In the genomic region with DNA sequence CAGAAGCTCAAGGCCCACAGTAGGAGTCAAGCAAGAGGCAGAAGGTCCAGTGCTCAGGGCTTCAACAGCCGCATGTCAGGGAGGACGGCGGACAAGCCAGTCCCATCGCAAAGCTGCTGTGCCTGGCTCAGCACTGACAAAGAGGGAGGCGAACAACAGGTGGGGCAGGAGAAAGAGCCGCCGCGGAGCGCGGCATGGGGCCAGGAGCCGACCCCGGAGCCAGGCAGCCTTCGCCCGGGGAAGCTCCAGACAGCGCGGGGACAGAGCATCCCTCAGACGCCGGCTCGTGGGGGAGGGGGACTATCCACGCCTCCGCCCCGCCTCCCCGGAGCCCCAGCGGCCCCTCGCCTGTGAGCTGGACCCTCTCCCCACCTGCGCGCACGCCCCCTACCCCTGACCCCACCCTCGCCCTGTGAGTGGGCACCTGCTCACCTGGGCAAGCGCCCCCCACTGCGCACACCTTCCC, we compare ENCODE assay signal across 8 cellular contexts. TPM values are rescaled to one million over a fixed set of nuclear protein-coding genes. Genes with fewer than 3 reads are reported as not detected.
DNase-seq lines count a peak whose midpoint lies in the region; TF ChIP-seq lines count a peak whose summit lies in the region.

No MANE protein-coding gene starts in this region.

- H3K36me3 ChIP-seq in ES-I3 (ENCODE audit: insufficient read depth, low read length) (peaks cover 20% of the 10 kb centered on the region), ectodermal cell (ENCODE audit: control insufficient read depth, insufficient read depth, low read length) (peaks cover 35% of the 10 kb centered on the region), mesodermal cell (ENCODE audit: control insufficient read depth, insufficient read depth, low read length) (peaks cover 48% of the 10 kb centered on the region), suprapubic skin (peaks cover 12% of the 10 kb centered on the region)

- peak; percentile 64 for DNase-seq in HuH-7.5 (ENCODE audit: low spot score)
- DNase-seq in activated CD4-positive, alpha-beta T cell treated with anti-CD3 and anti-CD28 coated beads for 48 hours = peak; percentile 50
- peak in 1 of 2 donors; percentile 80 for DNase-seq in suprapubic skin (ENCODE audit: low spot score in 2 of 2)
- no peak for DNase-seq in inferior parietal cortex (ENCODE audit: extremely low spot score)
- DNase-seq in DMS114 treated with DMSO at 0.1 percent for 48 hours (lab: John Stamatoyannopoulos, UW; ENCODE audit: unreplicated experiment) = no peak

- no peak for TF ChIP-seq POLR2A in suprapubic skin (IDR thresholded peaks at IDR 0.05)

- H3K27ac ChIP-seq in ectodermal cell (ENCODE audit: insufficient read depth, low read depth, low read length, poor library complexity, severe bottlenecking) = peak overlapping the region; percentile 88
- peak overlapping the region; percentile 77 for H3K27ac ChIP-seq in mesodermal cell (ENCODE audit: low read depth, low read length, severe bottlenecking)
- peak overlapping the region; percentile 84 for H3K27ac ChIP-seq in suprapubic skin

- H3K9me3 ChIP-seq in ES-I3 (ENCODE audit: control insufficient read depth, insufficient read depth, low read length) (peaks cover 5% of the 10 kb centered on the region), ectodermal cell (ENCODE audit: control insufficient read depth, low read length) (no peaks in the 10 kb centered on the region), mesodermal cell (ENCODE audit: control insufficient read depth, low read length) (peaks cover 7% of the 10 kb centered on the region), suprapubic skin (no peaks in the 10 kb centered on the region)

- TF ChIP-seq EP300 in suprapubic skin (IDR thresholded peaks at IDR 0.05) = no peak

- WGBS in ectodermal cell, 2 experiments = 1% methylated on average over 31 of the region's 31 CpGs
- 0 to 1% methylated on average over 16 to 20 of the region's 31 CpGs for WGBS in mesodermal cell (ENCODE audit: insufficient coverage in 2 of 2), 2 experiments
- WGBS in suprapubic skin = no CpG with 5 or more reads among the region's 31 CpGs

- TF ChIP-seq CTCF in suprapubic skin (IDR thresholded peaks at IDR 0.05) = no peak

- H3K27me3 ChIP-seq in ectodermal cell (ENCODE audit: control insufficient read depth, insufficient read depth, low read length, poor library complexity, severe bottlenecking) (peaks cover 8% of the 10 kb centered on the region), suprapubic skin (peaks cover 4% of the 10 kb centered on the region)

- peak overlapping the region; percentile 63 for H3K9ac ChIP-seq in ES-I3 (ENCODE audit: low read depth, low read length)

- H3K4me1 ChIP-seq in ES-I3 (ENCODE audit: insufficient read depth, low read length) (peaks cover 13% of the 10 kb centered on the region; the same call in 1 of the 2 replicates), ectodermal cell (ENCODE audit: control insufficient read depth, insufficient read depth, low read length) (peaks cover 7% of the 10 kb centered on the region), mesodermal cell (ENCODE audit: control insufficient read depth, insufficient read depth, low read length, poor library complexity, severe bottlenecking) (peaks cover 6% of the 10 kb centered on the region), suprapubic skin (peaks cover 40% of the 10 kb centered on the region)

- peak overlapping the region; percentile 74 for H3K4me3 ChIP-seq in ectodermal cell (ENCODE audit: insufficient read depth, low read depth, low read length)
- H3K4me3 ChIP-seq in mesodermal cell (ENCODE audit: extremely low read depth, insufficient read depth, low read length, poor library complexity, severe bottlenecking) = peak overlapping the region; percentile 76
- peak overlapping the region; percentile 51 for H3K4me3 ChIP-seq in suprapubic skin

RNA-seq across cellular contexts. Expression of a gene that starts 0.4 kb away (rescaled TPM):
- polyA plus RNA-seq in ectodermal cell (2013, experiment 1 of 4) = 94.3 TPM
- 81.9 TPM for polyA plus RNA-seq in ectodermal cell (2013, experiment 2 of 4)
- polyA plus RNA-seq in ectodermal cell (2013, experiment 3 of 4) = 45.1 TPM
- polyA plus RNA-seq in ectodermal cell (2013, experiment 4 of 4) = 49.9 TPM
- 156 TPM for polyA plus RNA-seq in mesodermal cell (2013, experiment 1 of 2)
- 122 TPM for polyA plus RNA-seq in mesodermal cell (2013, experiment 2 of 2)
- 100 to 1,000 TPM in 1 of 4 donors, 10 to 100 TPM in 3; 41.8 to 140 (median 76.7) TPM for total RNA-seq in suprapubic skin

RNA-seq across cellular contexts. Expression of a gene that starts 5.2 kb away (rescaled TPM):
- 35.6 TPM for polyA plus RNA-seq in ectodermal cell (2013, experiment 1 of 4)
- polyA plus RNA-seq in ectodermal cell (2013, experiment 2 of 4) = 36.4 TPM
- polyA plus RNA-seq in ectodermal cell (2013, experiment 3 of 4) = 26.3 TPM
- 26.3 TPM for polyA plus RNA-seq in ectodermal cell (2013, experiment 4 of 4)
- polyA plus RNA-seq in mesodermal cell (2013, experiment 1 of 2) = 38.5 TPM
- 35.6 TPM for polyA plus RNA-seq in mesodermal cell (2013, experiment 2 of 2)
- 100 to 1,000 TPM in 1 of 4 donors, 10 to 100 TPM in 3; 51.5 to 120 (median 61.3) TPM for total RNA-seq in suprapubic skin

Comparison
In these comparisons a context has a peak if more than half of its experiments do, and no peak if none do; other contexts are left out.
1. DNase-seq: peak in HuH-7.5 (single experiment) and activated CD4-positive, alpha-beta T cell treated with anti-CD3 and anti-CD28 coated beads for 48 hours (single experiment); none in inferior parietal cortex (single experiment) and DMS114 treated with DMSO at 0.1 percent for 48 hours (single experiment).
2. Peak in every context shown above with its lines, with median percentiles within 50 percentile points of each other: H3K27ac ChIP-seq and H3K4me3 ChIP-seq.